In the genomic region with DNA sequence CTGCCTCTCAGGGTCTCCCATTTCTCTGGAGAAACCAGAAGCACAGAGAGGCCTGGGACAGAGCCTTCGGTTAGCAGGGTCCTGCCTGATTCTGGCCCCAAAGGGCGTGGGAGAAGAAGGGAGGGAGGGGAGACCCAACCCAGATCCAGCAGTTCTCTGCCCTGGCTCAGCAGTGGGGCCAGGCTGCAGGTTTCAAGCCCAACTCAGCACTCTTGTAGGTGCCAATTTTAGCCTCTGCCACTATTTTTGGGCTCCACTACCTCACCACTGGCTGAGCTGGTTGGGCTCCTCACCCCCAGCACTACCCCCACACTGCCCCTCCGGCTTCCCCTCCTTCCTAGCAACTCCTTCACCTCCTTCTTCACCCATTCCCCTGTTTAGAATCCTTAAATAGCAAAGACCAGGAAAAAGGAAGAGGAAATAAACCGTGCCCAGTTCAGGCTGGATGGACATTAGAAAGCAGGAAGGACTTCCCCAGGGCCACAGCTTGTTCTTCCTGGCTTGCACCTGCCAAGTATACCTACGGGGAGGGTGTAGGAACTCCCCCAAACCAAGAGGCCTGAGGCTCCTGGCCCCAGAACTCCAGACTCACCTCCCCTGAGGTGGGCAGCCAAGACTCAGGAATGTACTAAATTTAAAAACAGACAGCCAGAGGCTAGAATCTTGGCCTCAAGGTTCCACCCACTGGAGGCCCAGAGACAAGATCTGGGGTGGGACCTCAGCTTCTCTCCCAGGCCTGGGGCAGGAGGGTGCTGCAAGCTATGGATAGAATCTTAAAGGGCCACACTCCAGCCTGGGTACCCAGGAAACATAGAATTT, we compare ENCODE assay signal across 2 cellular contexts.
TF ChIP-seq lines count a peak whose summit lies in the region.

No MANE protein-coding gene starts in this region.

TF ChIP-seq in endothelial cell of umbilical vein, 7 proteins besides CTCF, POLR2A, EP300 and RAD21 (continued from another document):
- TF ChIP-seq JUN (IDR thresholded peaks at IDR 0.05; ENCODE audit: borderline replicate concordance, insufficient read depth, insufficient read length, low read depth) (no peak), FOS (IDR thresholded peaks at IDR 0.05; ENCODE audit: borderline replicate concordance, insufficient read depth, low read length) (no peak), EZH2 (IDR thresholded peaks at IDR 0.05; ENCODE audit: borderline replicate concordance, low read depth, low read length, severe bottlenecking) (no peak), GATA2 (IDR thresholded peaks at IDR 0.05; ENCODE audit: insufficient read depth, insufficient read length, low read depth, low read length) (no peak)

TF ChIP-seq in neural cell, 6 proteins besides CTCF, POLR2A, EP300 and RAD21 (continued from another document):
- TF ChIP-seq EZH2 (IDR thresholded peaks at IDR 0.05; ENCODE audit: borderline replicate concordance, insufficient read depth, low read length, poor library complexity, severe bottlenecking) (no peak), MXI1 (conservative IDR thresholded peaks at IDR 0.05; ENCODE audit: poor library complexity, severe bottlenecking) (no peak), REST (IDR thresholded peaks at IDR 0.05; ENCODE audit: borderline replicate concordance) (no peak), SMC3 (conservative IDR thresholded peaks at IDR 0.05; ENCODE audit: poor library complexity) (no peak), POLR2AphosphoS5 (IDR thresholded peaks at IDR 0.05) (no peak)
